In the genomic region with DNA sequence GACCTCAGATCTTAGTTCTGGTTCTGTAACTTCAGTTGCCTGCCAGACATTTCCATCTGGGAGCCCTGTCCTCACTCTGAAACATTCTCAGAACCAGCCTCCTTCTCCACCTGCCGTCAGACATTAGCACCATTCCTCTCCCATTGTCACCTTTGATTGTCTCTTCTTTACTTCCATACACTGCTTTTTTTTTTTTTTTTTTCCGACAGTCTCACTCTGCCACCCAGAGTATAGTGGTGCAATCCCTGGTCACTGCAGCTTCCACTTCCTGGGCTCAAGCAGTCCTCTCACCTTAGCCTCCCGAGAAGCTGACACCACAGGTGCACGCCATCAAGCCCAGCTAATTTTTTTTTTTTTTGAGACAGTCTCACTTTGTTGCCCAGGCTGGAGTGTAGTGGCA, we compare ENCODE assay signal across 26 cellular contexts. TPM values are rescaled to one million over a fixed set of nuclear protein-coding genes. Genes with fewer than 3 reads are reported as not detected.
DNase-seq lines count a peak whose midpoint lies in the region; ATAC-seq and TF ChIP-seq lines count a peak whose summit lies in the region.
"Had no signal": no experiment of that assay in that cellular context is flagged by ENCODE, and none has a peak within 500 bp of the region (broad histone marks: within the 10 kb centered on the region; RNA-seq: fewer than 3 reads in every experiment).

No MANE protein-coding gene starts in this region.

- no peaks in the 10 kb centered on the region for H3K27me3 Mint-ChIP-seq in activated T-helper 17 cell treated with anti-CD3 and anti-CD28 coated beads, Interleukin-2, amount 50 U/mL, for 72 hours
- H3K27me3 Mint-ChIP-seq in T-cell, result peaks cover 0 to 2% of the 10 kb centered on the region in 2 donors
- H3K27me3 Mint-ChIP-seq: activated CD4-positive, alpha-beta memory T cell treated with anti-CD3 and anti-CD28 coated beads for 36 hours had no signal

- H3K27ac ChIP-seq in right atrium auricular region, result no peak overlapping the region
- H3K27ac ChIP-seq: A549, esophagus muscularis mucosa, heart right ventricle, skin epidermis, suprapubic skin had no signal

- peaks cover 10% of the 10 kb centered on the region for H3K4me1 Mint-ChIP-seq in activated T-helper 17 cell treated with anti-CD3 and anti-CD28 coated beads, Interleukin-2, amount 50 U/mL, for 72 hours
- H3K4me1 Mint-ChIP-seq in T-cell, result peaks cover 6 to 9% (median 7%) of the 10 kb centered on the region in 3 donors

- TF ChIP-seq CTCF in right atrium auricular region (IDR thresholded peaks at IDR 0.05), result no peak

- peaks cover 13% of the 10 kb centered on the region for H3K9me3 Mint-ChIP-seq in activated T-helper 17 cell treated with anti-CD3 and anti-CD28 coated beads, Interleukin-2, amount 50 U/mL, for 72 hours
- peaks cover 3 to 13% (median 11%) of the 10 kb centered on the region in 3 donors for H3K9me3 Mint-ChIP-seq in T-cell

- POLR2A ChIA-PET in T-cell (lab: Charles Lee), result no interaction called here

- H3K4me3 Mint-ChIP-seq in activated T-helper 17 cell treated with anti-CD3 and anti-CD28 coated beads, Interleukin-2, amount 50 U/mL, for 72 hours, result no peak overlapping the region
- H3K4me3 Mint-ChIP-seq in T-cell, result no peak overlapping the region
- H3K4me3 Mint-ChIP-seq: activated CD4-positive, alpha-beta memory T cell treated with anti-CD3 and anti-CD28 coated beads for 36 hours; nephron had no signal

- H3K4me3 ChIP-seq in right atrium auricular region, result no peak overlapping the region
- H3K4me3 ChIP-seq: A549, esophagus muscularis mucosa, heart right ventricle, lung, skin epidermis, suprapubic skin had no signal

- H3K27ac Mint-ChIP-seq in activated T-helper 17 cell treated with anti-CD3 and anti-CD28 coated beads, Interleukin-2, amount 50 U/mL, for 72 hours, result peak overlapping the region; percentile 52
- no peak overlapping the region for H3K27ac Mint-ChIP-seq in T-cell
- H3K27ac Mint-ChIP-seq: activated CD4-positive, alpha-beta memory T cell treated with anti-CD3 and anti-CD28 coated beads for 36 hours; activated naive CD4-positive, alpha-beta T cell treated with anti-CD3 and anti-CD28 coated beads for 36 hours had no signal

- H3K36me3 ChIP-seq in right atrium auricular region, result no peaks in the 10 kb centered on the region
- H3K36me3 ChIP-seq: esophagus muscularis mucosa, heart right ventricle, suprapubic skin had no signal

- CTCF ChIA-PET in T-cell (lab: Charles Lee), result interaction anchor here in 1 of 2 donors (0.7 kb wide), 1 partner anchor 442 kb away, joined by 11 read pairs; no protein-coding TSS in a partner anchor

- ATAC-seq in Right ventricle myocardium superior (ENCODE audit: poor library complexity), result peak; percentile 81
- ATAC-seq in activated T-helper 17 cell treated with anti-CD3 and anti-CD28 coated beads, Interleukin-2, amount 50 U/mL, for 72 hours (replicated peaks), result no peak
- peak; percentile 84 for ATAC-seq in left lobe of liver
- no peak for ATAC-seq in T-cell (replicated peaks in 1 of 4)
- ATAC-seq: A549, SK-N-SH treated with all-trans-retinoic acid at 6 μM for 48 hours had no signal

- H3K27me3 ChIP-seq in right atrium auricular region, result no peaks in the 10 kb centered on the region
- H3K27me3 ChIP-seq: heart right ventricle, suprapubic skin had no signal

- no peaks in the 10 kb centered on the region for H3K4me1 ChIP-seq in right atrium auricular region
- H3K4me1 ChIP-seq: A549 had no signal

- H3K9me3 ChIP-seq in right atrium auricular region, result no peaks in the 10 kb centered on the region
- H3K9me3 ChIP-seq: esophagus muscularis mucosa had no signal

- DNase-seq in Right ventricle myocardium superior (no peak), right atrium auricular region (ENCODE audit: low spot score) (no peak), left lobe of liver (ENCODE audit: low spot score) (no peak), foreskin melanocyte (no peak), T-cell (no peak), hepatic stellate cell (ENCODE audit: low spot score) (no peak)
- DNase-seq in activated CD4-positive, alpha-beta T cell treated with anti-CD3 and anti-CD28 coated beads, Interleukin-2, amount 50 U/mL, for 4 hours, result no peak
- DNase-seq: activated CD4-positive, CD25-positive, alpha-beta regulatory T cell treated with anti-CD3 and anti-CD28 coated beads, Interleukin-2, amount 50 U/mL, for 72 hours; CD4-positive, alpha-beta memory T cell; EL; H7; heart right ventricle; kidney; NCI-H1436; NCI-H2107; stimulated activated naive CD4-positive, alpha-beta T cell had no signal

- intact Hi-C loops in Right ventricle myocardium superior (cut with DNase I), result no loop called here

- no peaks in the 10 kb centered on the region for H3K36me3 Mint-ChIP-seq in activated T-helper 17 cell treated with anti-CD3 and anti-CD28 coated beads, Interleukin-2, amount 50 U/mL, for 72 hours (ENCODE audit: low read depth)
- no peaks in the 10 kb centered on the region for H3K36me3 Mint-ChIP-seq in T-cell

RNA-seq across cellular contexts. Expression of a gene that starts 21.1 kb away (rescaled TPM):
- total RNA-seq in Right ventricle myocardium superior, result 88.5 TPM
- total RNA-seq in right atrium auricular region, result 100 to 1,000 TPM in 1 of 2 donors, 10 to 100 TPM in 1; 87.0 to 131 TPM
- 10 to 100 TPM; 44.2 to 46.9 TPM for total RNA-seq in activated T-helper 17 cell treated with anti-CD3 and anti-CD28 coated beads, Interleukin-2, amount 50 U/mL, for 72 hours
- total RNA-seq in left lobe of liver, result 63.7 TPM
- 10 to 100 TPM; 32.7 to 34.5 (median 33.5) TPM for total RNA-seq in T-cell

RNA-seq across cellular contexts. Expression of a gene that starts 30.2 kb away (rescaled TPM):
- total RNA-seq in Right ventricle myocardium superior (4.2 TPM), right atrium auricular region (10 to 100 TPM in 1 of 2 donors, 1 to 10 TPM in 1; 4.6 to 15.3 TPM), left lobe of liver (6.6 TPM), T-cell (10 to 100 TPM in 2 of 5 donors, 1 to 10 TPM in 3; 5.2 to 14.2 (median 7.3) TPM)
- total RNA-seq in activated T-helper 17 cell treated with anti-CD3 and anti-CD28 coated beads, Interleukin-2, amount 50 U/mL, for 72 hours, result 10 to 100 TPM; 17.8 to 22.0 TPM

Comparison
In these comparisons a context has a peak if more than half of its experiments do, and no peak if none do; other contexts are left out.
1. ATAC-seq: peak in Right ventricle myocardium superior (single experiment) and left lobe of liver (single experiment); none in activated T-helper 17 cell treated with anti-CD3 and anti-CD28 coated beads, Interleukin-2, amount 50 U/mL, for 72 hours (single experiment) and T-cell (0 of 4).